Comparison of ENCODE assay signal across 20 cellular contexts in the genomic region with DNA sequence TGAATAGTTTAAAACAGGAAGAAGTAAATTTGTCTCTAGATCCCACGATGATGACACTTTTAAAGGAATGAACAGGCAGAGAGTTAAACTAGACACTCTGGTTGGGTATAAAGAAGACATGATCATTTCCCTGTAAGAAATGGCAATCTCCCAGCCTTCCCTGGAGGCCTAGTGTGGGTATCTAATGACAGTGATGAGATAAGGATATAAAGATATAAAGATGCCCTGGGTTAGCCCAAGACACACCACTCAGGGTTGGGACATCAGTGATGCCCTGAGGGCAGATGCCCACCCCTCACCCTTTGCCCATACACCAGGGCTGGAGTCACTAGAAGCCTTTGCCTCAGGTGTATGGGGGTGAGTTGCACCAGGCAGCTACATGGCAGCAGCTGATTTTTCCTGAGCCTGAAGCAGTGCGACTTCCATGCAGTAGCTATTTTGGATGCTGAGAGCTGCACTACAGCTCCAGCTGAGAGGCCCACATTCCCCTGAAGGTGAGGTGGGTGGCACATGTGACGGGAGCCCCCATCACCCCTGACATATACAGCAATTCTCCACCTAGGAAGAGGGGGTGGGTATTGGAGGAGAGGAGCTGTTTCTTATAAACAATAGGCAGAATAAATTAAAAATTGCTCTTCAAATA.
A peak's percentile ranks its signal among the peaks of the same experiment; 100 is the strongest.
DNase-seq lines count a peak whose midpoint lies in the region; ATAC-seq and TF ChIP-seq lines count a peak whose summit lies in the region.
"Had no signal": no experiment of that assay in that cellular context is flagged by ENCODE, and none has a peak within 500 bp of the region (broad histone marks: within the 10 kb centered on the region; RNA-seq: fewer than 3 reads in every experiment).

No MANE protein-coding gene starts in this region.

- peak overlapping the region; percentile 6 for H3K4me3 Mint-ChIP-seq in neural crest cell
- H3K4me3 Mint-ChIP-seq in activated CD4-positive, alpha-beta T cell treated with anti-CD3 and anti-CD28 coated beads for 36 hours: no peak overlapping the region
- H3K4me3 Mint-ChIP-seq: activated T-helper 17 cell treated with anti-CD3 and anti-CD28 coated beads, Interleukin-2, amount 50 U/mL, for 72 hours had no signal

- peaks cover 47% of the 10 kb centered on the region for H3K4me1 Mint-ChIP-seq in neural crest cell
- H3K4me1 Mint-ChIP-seq in activated CD4-positive, alpha-beta T cell treated with anti-CD3 and anti-CD28 coated beads for 36 hours: no peaks in the 10 kb centered on the region
- H3K4me1 Mint-ChIP-seq: activated T-helper 17 cell treated with anti-CD3 and anti-CD28 coated beads, Interleukin-2, amount 50 U/mL, for 72 hours had no signal

- TF ChIP-seq CTCF in cardiac muscle cell (IDR thresholded peaks at IDR 0.05; ENCODE audit: low read depth, low read length) (no peak), neural crest cell (conservative IDR thresholded peaks at IDR 0.05) (no peak), spleen (IDR thresholded peaks at IDR 0.05 in 8 of 11, conservative IDR thresholded peaks at IDR 0.05 in 3 of 11) (no peak)

- 61 to 79% (median 74%) methylated on average over 3 of the region's 3 CpGs for WGBS in spleen, 5 donors

- POLR2A ChIA-PET in activated CD4-positive, alpha-beta T cell treated with anti-CD3 and anti-CD28 coated beads for 36 hours (lab: Charles Lee): no interaction called here

- H3K36me3 ChIP-seq in cardiac muscle cell (no peaks in the 10 kb centered on the region), spleen (no peaks in the 10 kb centered on the region), MG63 (no peaks in the 10 kb centered on the region)
- H3K36me3 ChIP-seq: adrenal gland, ovary, thoracic aorta had no signal

- TF ChIP-seq POLR2A in spleen (IDR thresholded peaks at IDR 0.05): no peak

- ATAC-seq in activated CD4-positive, alpha-beta T cell treated with anti-CD3 and anti-CD28 coated beads for 36 hours: no peak
- ATAC-seq: activated T-helper 17 cell treated with anti-CD3 and anti-CD28 coated beads, Interleukin-2, amount 50 U/mL, for 72 hours; K562; left colon had no signal

- H3K9me3 Mint-ChIP-seq in neural crest cell: no peaks in the 10 kb centered on the region
- no peaks in the 10 kb centered on the region for H3K9me3 Mint-ChIP-seq in activated CD4-positive, alpha-beta T cell treated with anti-CD3 and anti-CD28 coated beads for 36 hours (ENCODE audit: low read depth)
- H3K9me3 Mint-ChIP-seq: activated T-helper 17 cell treated with anti-CD3 and anti-CD28 coated beads, Interleukin-2, amount 50 U/mL, for 72 hours had no signal

- H3K4me3 ChIP-seq in cardiac muscle cell (no peak overlapping the region), spleen (no peak overlapping the region), MG63 (no peak overlapping the region)
- H3K4me3 ChIP-seq: adrenal gland, K562, ovary, thoracic aorta had no signal

- no peak overlapping the region for H3K27ac Mint-ChIP-seq in neural crest cell (ENCODE audit: unreplicated experiment)
- no peak overlapping the region for H3K27ac Mint-ChIP-seq in activated CD4-positive, alpha-beta T cell treated with anti-CD3 and anti-CD28 coated beads for 36 hours
- H3K27ac Mint-ChIP-seq: activated T-helper 17 cell treated with anti-CD3 and anti-CD28 coated beads, Interleukin-2, amount 50 U/mL, for 72 hours had no signal

- CTCF ChIA-PET in activated CD4-positive, alpha-beta T cell treated with anti-CD3 and anti-CD28 coated beads for 36 hours (lab: Charles Lee): interaction anchor here (0.6 kb wide), 1 partner anchor 685 kb away, joined by 3 read pairs; no protein-coding TSS in a partner anchor

- H3K27me3 ChIP-seq in cardiac muscle cell (no peaks in the 10 kb centered on the region), spleen (replicated peaks in 1 of 7) (peaks cover 0 to 6% (median 0%) of the 10 kb centered on the region in 7 donors), MG63 (no peaks in the 10 kb centered on the region)
- H3K27me3 ChIP-seq: adrenal gland, ovary had no signal

- H3K36me3 Mint-ChIP-seq in neural crest cell (ENCODE audit: low read depth): no peaks in the 10 kb centered on the region
- no peaks in the 10 kb centered on the region for H3K36me3 Mint-ChIP-seq in activated CD4-positive, alpha-beta T cell treated with anti-CD3 and anti-CD28 coated beads for 36 hours (ENCODE audit: low read depth)

- H3K27ac ChIP-seq in cardiac muscle cell (peak overlapping the region; percentile 93), spleen (peak overlapping the region in 5 of 8 donors; percentile 3 to 29 (median 22))
- H3K27ac ChIP-seq: 22Rv1, ovary, thoracic aorta had no signal

- DNase-seq in NCI-H146 (lab: John Stamatoyannopoulos, UW) (peak; percentile 14), NCI-H146 treated with DMSO at 0.1 percent for 48 hours (lab: John Stamatoyannopoulos, UW; ENCODE audit: unreplicated experiment) (no peak), cardiac muscle cell (ENCODE audit: low read depth in 1 of 2, low spot score in 1 of 2) (peak in 1 of 2 donors; percentile 67), neural crest cell (ENCODE audit: low read depth, low spot score) (no peak), spleen (no peak), MG63 (no peak)
- DNase-seq in activated CD4-positive, CD25-positive, alpha-beta regulatory T cell (lab: John Stamatoyannopoulos, UW): no peak
- no peak for DNase-seq in activated CD4-positive, alpha-beta T cell treated with anti-CD3 and anti-CD28 coated beads for 36 hours
- DNase-seq: C1 segment of cervical spinal cord; central memory CD4-positive, alpha-beta T cell; effector memory CD4-positive, alpha-beta T cell; left colon; NCI-H526 treated with DMSO at 0.1 percent for 48 hours; OCI-M1 had no signal

- intact Hi-C loops in spleen (cut with DNase I; ENCODE audit: low total_unique reads): no loop called here
- intact Hi-C loops in activated CD4-positive, alpha-beta T cell treated with anti-CD3 and anti-CD28 coated beads for 36 hours (cut with DNase I, micrococcal nuclease): no loop called here

- H3K27me3 Mint-ChIP-seq in neural crest cell (ENCODE audit: low read depth): no peaks in the 10 kb centered on the region
- H3K27me3 Mint-ChIP-seq in activated CD4-positive, alpha-beta T cell treated with anti-CD3 and anti-CD28 coated beads for 36 hours: peaks cover 9% of the 10 kb centered on the region

- H3K9me3 ChIP-seq in cardiac muscle cell (ENCODE audit: low read depth) (no peaks in the 10 kb centered on the region), spleen (no peaks in the 10 kb centered on the region), MG63 (no peaks in the 10 kb centered on the region)
- H3K9me3 ChIP-seq: adrenal gland, ovary, thoracic aorta had no signal

- H3K4me1 ChIP-seq in cardiac muscle cell (ENCODE audit: low read depth) (peaks cover 86% of the 10 kb centered on the region), spleen (peaks cover 0 to 6% (median 0%) of the 10 kb centered on the region in 6 donors)
